In the genomic region with DNA sequence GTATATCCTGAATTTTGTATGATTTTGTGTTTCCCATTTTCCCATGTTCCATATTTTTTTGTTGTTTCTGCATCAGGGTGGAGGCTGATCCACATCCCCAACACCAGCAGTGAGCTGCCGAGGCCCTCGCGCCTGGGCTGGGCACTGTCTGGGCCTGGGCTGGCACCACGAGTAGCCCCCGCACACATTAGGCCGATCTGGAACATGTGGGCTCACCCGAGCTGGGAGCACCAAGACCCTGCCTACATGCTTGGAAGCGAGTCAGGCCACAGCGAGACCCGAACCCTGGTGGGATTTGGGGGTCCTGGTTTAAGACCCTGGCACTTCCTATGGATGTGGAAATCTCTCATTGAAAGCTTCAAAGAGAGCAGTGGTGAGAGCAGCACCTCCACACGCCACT, we compare ENCODE assay signal across 26 cellular contexts. TPM values are rescaled to one million over a fixed set of nuclear protein-coding genes. Genes with fewer than 3 reads are reported as not detected.
DNase-seq lines count a peak whose midpoint lies in the region; ATAC-seq, FAIRE-seq and TF ChIP-seq lines count a peak whose summit lies in the region.
"Had no signal": no experiment of that assay in that cellular context is flagged by ENCODE, and none has a peak within 500 bp of the region (broad histone marks: within the 10 kb centered on the region; RNA-seq: fewer than 3 reads in every experiment).

No MANE protein-coding gene starts in this region.

- H3K4me1 Mint-ChIP-seq in natural killer cell (peaks cover 23 to 31% of the 10 kb centered on the region in 2 donors), T-helper 17 cell (peaks cover 13% of the 10 kb centered on the region), GM23338 (peaks cover 9% of the 10 kb centered on the region)
- H3K4me1 Mint-ChIP-seq in CD8-positive, alpha-beta T cell (ENCODE audit: low read depth) = peaks cover 15% of the 10 kb centered on the region

- intact Hi-C loops in Right ventricle myocardium inferior (cut with DNase I) (loop anchor here (10.0 kb wide), 1 partner anchor 174 kb away; no protein-coding TSS in a partner anchor), cardiac septum (cut with DNase I) (no loop called here), natural killer cell (cut with micrococcal nuclease) (no loop called here)
- intact Hi-C loops in CD8-positive, alpha-beta T cell (cut with DNase I, micrococcal nuclease) = no loop called here

- 95% methylated on average over 11 of the region's 11 CpGs; no CpG with 5 or more reads in 1 of the 2 experiments for WGBS in H1 (ENCODE audit: extremely low coverage in 1 of 2, insufficient coverage in 1 of 2, insufficient read length in 1 of 2, insufficient replicate concordance in 2 of 2, low coverage in 1 of 2, low lambda C conversion rate in 2 of 2, missing lambda C conversion rate in 1 of 2), 2 experiments

- no peak overlapping the region for H4K91ac ChIP-seq in H1 (replicated peaks; ENCODE audit: insufficient read length, low read length)

- no peaks in the 10 kb centered on the region for H3K27me3 Mint-ChIP-seq in natural killer cell (ENCODE audit: low read depth in 2 of 2)
- no peaks in the 10 kb centered on the region for H3K27me3 Mint-ChIP-seq in T-helper 17 cell
- H3K27me3 Mint-ChIP-seq in GM23338 (ENCODE audit: insufficient read depth, low read depth, poor library complexity) = peaks cover 11% of the 10 kb centered on the region
- no peaks in the 10 kb centered on the region for H3K27me3 Mint-ChIP-seq in CD8-positive, alpha-beta T cell (ENCODE audit: low read depth)
- H3K27me3 Mint-ChIP-seq: activated CD4-positive, alpha-beta memory T cell treated with anti-CD3 and anti-CD28 coated beads, Interleukin-2, amount 10 ng/mL, durations not matched to agents 7 days and 5 days; IgD-negative memory B cell; stimulated activated naive CD8-positive, alpha-beta T cell treated with anti-CD3 and anti-CD28 coated beads, Interleukin-15, amount 100 ng/mL, for 72 hours had no signal

- CTCF ChIA-PET in H1 (lab: Charles Lee; ENCODE audit: partially characterized antibody) = interaction anchor here (2.2 kb wide), 1 partner anchor 13 kb away, joined by 6 read pairs; no protein-coding TSS in a partner anchor
- CTCF ChIA-PET in CD8-positive, alpha-beta T cell (lab: Charles Lee) = no interaction called here

- H3K4me3 ChIP-seq in H1 (ENCODE audit: extremely low read depth in 1 of 4, insufficient read depth in 2 of 4, low read depth in 3 of 4, low read length in 4 of 4) (no peak overlapping the region), GM23338 (no peak overlapping the region)
- H3K4me3 ChIP-seq in CD8-positive, alpha-beta T cell (ENCODE audit: low read depth, low read length) = no peak overlapping the region
- H3K4me3 ChIP-seq: prostate gland had no signal

- no peak for TF ChIP-seq EP300 in H1 (IDR thresholded peaks at IDR 0.05; ENCODE audit: borderline replicate concordance in 1 of 2, low read depth in 2 of 2, low read length in 2 of 2)

- no peak for TF ChIP-seq POLR2A in H1 (IDR thresholded peaks at IDR 0.05; ENCODE audit: control extremely low read depth in 1 of 2, low read depth in 2 of 2, low read length in 2 of 2)

- no peak for FAIRE-seq in H1 (lab: Jason Lieb, UNC)
- FAIRE-seq: A204.1 had no signal

- H3K14ac ChIP-seq in H1 (ENCODE audit: insufficient read length) = no peak overlapping the region

- H3K9ac ChIP-seq in H1 (replicated peaks in 1 of 4; ENCODE audit: extremely low read depth in 1 of 4, low read depth in 3 of 4, low read length in 3 of 4) = no peak overlapping the region

- no peaks in the 10 kb centered on the region for H3K9me2 ChIP-seq in GM23338 (ENCODE audit: insufficient read depth)

- peaks cover 3 to 16% of the 10 kb centered on the region in 2 experiments for H4K20me1 ChIP-seq in H1 (replicated peaks in 1 of 2; ENCODE audit: control insufficient read depth in 1 of 2, insufficient read depth in 2 of 2, low read length in 2 of 2)
- no peaks in the 10 kb centered on the region; the same call in 1 of the 2 replicates for H4K20me1 ChIP-seq in GM23338 (replicated peaks; ENCODE audit: insufficient read depth)

- POLR2A ChIA-PET in H1 (lab: Charles Lee; ENCODE audit: partially characterized antibody) = interaction anchor here (1.0 to 2.7 kb wide), 3 partner anchors 9 to 17 kb away, joined by 4 to 17 read pairs (median 4); partner anchors contain the start of gene KCTD5
- POLR2A ChIA-PET in CD8-positive, alpha-beta T cell (lab: Charles Lee) = no interaction called here

- H3K79me2 ChIP-seq in H1 (ENCODE audit: control insufficient read depth in 1 of 2, insufficient read depth in 2 of 2, low read length in 2 of 2) (peaks cover 0 to 37% of the 10 kb centered on the region in 2 experiments; a peak in 3 of 4 replicates), GM23338 (replicated peaks; ENCODE audit: insufficient read depth) (peaks cover 42% of the 10 kb centered on the region)

- no peak overlapping the region for H3K18ac ChIP-seq in H1 (ENCODE audit: extremely low read depth, low read length)

- H3K79me1 ChIP-seq in H1 (ENCODE audit: low read depth, low read length) = peaks cover 27% of the 10 kb centered on the region

- H3K27me3 ChIP-seq in H1 (replicated peaks in 1 of 4; ENCODE audit: control insufficient read depth in 3 of 4, extremely low read depth in 1 of 4, insufficient read depth in 3 of 4, low read length in 3 of 4) (no peaks in the 10 kb centered on the region), GM23338 (ENCODE audit: insufficient read depth) (no peaks in the 10 kb centered on the region)
- H3K27me3 ChIP-seq in CD8-positive, alpha-beta T cell (ENCODE audit: insufficient read depth, low read length) = no peaks in the 10 kb centered on the region
- H3K27me3 ChIP-seq: neutrophil had no signal

- H3K36me3 ChIP-seq in H1 (ENCODE audit: control insufficient read depth in 2 of 4, insufficient read depth in 4 of 4, low read length in 3 of 4) (peaks cover 0 to 2% (median 0%) of the 10 kb centered on the region in 4 experiments; a peak in 2 of 8 replicates), GM23338 (ENCODE audit: insufficient read depth) (no peaks in the 10 kb centered on the region)
- peaks cover 4% of the 10 kb centered on the region for H3K36me3 ChIP-seq in CD8-positive, alpha-beta T cell (ENCODE audit: insufficient read depth, low read length)
- H3K36me3 ChIP-seq: prostate gland had no signal

- H3K4me2 ChIP-seq in H1 (ENCODE audit: insufficient read depth in 1 of 2, low read depth in 2 of 2, low read length in 2 of 2) = no peak overlapping the region
- no peak overlapping the region for H3K4me2 ChIP-seq in GM23338

- H2AFZ ChIP-seq in H1 (ENCODE audit: low read length) (no peak overlapping the region), GM23338 (no peak overlapping the region)

- no peak for TF ChIP-seq RAD21 in H1 (IDR thresholded peaks at IDR 0.05 in 1 of 2, conservative IDR thresholded peaks at IDR 0.05 in 1 of 2; ENCODE audit: low read depth in 2 of 2, low read length in 2 of 2)

- no peaks in the 10 kb centered on the region for H3K23me2 ChIP-seq in H1 (ENCODE audit: low read depth, low read length)

- H2BK15ac ChIP-seq in H1 (ENCODE audit: low read length) = no peak overlapping the region

- ATAC-seq in Right ventricle myocardium inferior = no peak
- no peak for ATAC-seq in natural killer cell
- no peak for ATAC-seq in T-helper 17 cell
- ATAC-seq in GM23338 = no peak
- no peak for ATAC-seq in CD8-positive, alpha-beta T cell
- ATAC-seq: activated CD4-positive, CD25-positive, alpha-beta regulatory T cell treated with anti-CD3 and anti-CD28 coated beads, Interleukin-2, amount 50 U/mL, for 24 hours; Panc1; stimulated activated naive CD8-positive, alpha-beta T cell treated with anti-CD3 and anti-CD28 coated beads, Interleukin-15, amount 100 ng/mL, for 72 hours had no signal

- peak overlapping the region; percentile 14; the same call in 1 of the 2 replicates for H4K8ac ChIP-seq in H1 (ENCODE audit: extremely low read depth, insufficient read depth, low read length)

- no peak for TF ChIP-seq CTCF in H1 (IDR thresholded peaks at IDR 0.05; ENCODE audit: control extremely low read depth in 1 of 3, insufficient read depth in 1 of 3, low read depth in 1 of 3, low read length in 3 of 3)
- TF ChIP-seq CTCF in natural killer cell (IDR thresholded peaks at IDR 0.05) = no peak
- TF ChIP-seq CTCF in GM23338 (conservative IDR thresholded peaks at IDR 0.05; ENCODE audit: low read depth in 2 of 2) = no peak
- TF ChIP-seq CTCF in CD8-positive, alpha-beta T cell (IDR thresholded peaks at IDR 0.05) = no peak

- H3K4me1 ChIP-seq in H1 (replicated peaks in 1 of 4; ENCODE audit: control insufficient read depth in 3 of 4, insufficient read depth in 4 of 4, low read length in 3 of 4) (peaks cover 0 to 9% (median 5%) of the 10 kb centered on the region in 4 experiments; a peak in 6 of 7 replicates), GM23338 (ENCODE audit: insufficient read depth) (no peaks in the 10 kb centered on the region)
- peaks cover 13% of the 10 kb centered on the region for H3K4me1 ChIP-seq in CD8-positive, alpha-beta T cell (ENCODE audit: insufficient read depth, low read length)

- no peak overlapping the region for H3K4ac ChIP-seq in H1 (replicated peaks; ENCODE audit: insufficient read length, low read depth, low read length)

- no peak overlapping the region for H2BK12ac ChIP-seq in H1 (ENCODE audit: low read depth, low read length)

- no peak overlapping the region for H3K56ac ChIP-seq in H1 (replicated peaks; ENCODE audit: insufficient read length, low read depth, low read length)

- no peak overlapping the region for H2AK5ac ChIP-seq in H1 (ENCODE audit: low read depth, low read length)

- H4K5ac ChIP-seq in H1 (ENCODE audit: insufficient read length, low read depth, low read length) = no peak overlapping the region

- H3K27ac Mint-ChIP-seq in natural killer cell (peak overlapping the region in 1 of 2 donors; percentile 16), T-helper 17 cell (no peak overlapping the region), GM23338 (no peak overlapping the region; the same call in 1 of the 2 replicates)
- no peak overlapping the region for H3K27ac Mint-ChIP-seq in CD8-positive, alpha-beta T cell
- H3K27ac Mint-ChIP-seq: activated CD4-positive, alpha-beta memory T cell treated with anti-CD3 and anti-CD28 coated beads, Interleukin-2, amount 10 ng/mL, durations not matched to agents 7 days and 5 days; stimulated activated naive CD8-positive, alpha-beta T cell treated with anti-CD3 and anti-CD28 coated beads, Interleukin-15, amount 100 ng/mL, for 72 hours had no signal

- H3K23ac ChIP-seq in H1 (ENCODE audit: insufficient read length) = no peak overlapping the region

- H3F3A ChIP-seq in GM23338 (replicated peaks; ENCODE audit: low read depth) = no peaks in the 10 kb centered on the region

- no peak overlapping the region for H2BK20ac ChIP-seq in H1 (ENCODE audit: low read length)

- H3K27ac ChIP-seq in H1 (ENCODE audit: low read depth, low read length) (no peak overlapping the region), temporal lobe (ENCODE audit: low read depth, low read length) (peak overlapping the region; percentile 17), GM23338 (ENCODE audit: low read depth) (no peak overlapping the region)
- no peak overlapping the region for H3K27ac ChIP-seq in CD8-positive, alpha-beta T cell (ENCODE audit: low read depth, low read length)
- H3K27ac ChIP-seq: neutrophil, prostate gland had no signal

- DNase-seq in Right ventricle myocardium inferior (ENCODE audit: missing footprints) (peak; percentile 26), cardiac septum (ENCODE audit: low spot score) (no peak), H1 (ENCODE audit: low read depth in 1 of 2, low spot score in 2 of 2) (no peak), natural killer cell (no peak), T-helper 17 cell (no peak), GM23338 (ENCODE audit: low spot score) (no peak)
- no peak for DNase-seq in CD8-positive, alpha-beta T cell
- DNase-seq: activated CD4-positive, alpha-beta memory T cell treated with anti-CD3 and anti-CD28 coated beads, Interleukin-2, amount 10 ng/mL, durations not matched to agents 7 days and 5 days; activated effector memory CD4-positive, alpha-beta T cell treated with Interleukin-2 at 50 U/mL for 16 hours; activated T-cell treated with anti-CD3 and anti-CD28 coated beads for 4 hours; AML-193; effector CD8-positive, alpha-beta T cell; HCEC 1CT; NCI-H1048; NCI-H1694 treated with DMSO at 0.1 percent for 48 hours; NCI-H524; SIG-M5; stimulated activated naive CD8-positive, alpha-beta T cell treated with anti-CD3 and anti-CD28 coated beads, Interleukin-15, amount 100 ng/mL, for 72 hours; trophoblast cell had no signal

- H3K4me3 Mint-ChIP-seq in natural killer cell (peak overlapping the region; percentile 43), T-helper 17 cell (no peak overlapping the region), GM23338 (no peak overlapping the region)
- H3K4me3 Mint-ChIP-seq in CD8-positive, alpha-beta T cell = no peak overlapping the region
- H3K4me3 Mint-ChIP-seq: activated CD4-positive, alpha-beta memory T cell treated with anti-CD3 and anti-CD28 coated beads, Interleukin-2, amount 10 ng/mL, durations not matched to agents 7 days and 5 days; stimulated activated naive CD8-positive, alpha-beta T cell treated with anti-CD3 and anti-CD28 coated beads, Interleukin-15, amount 100 ng/mL, for 72 hours had no signal

- no peaks in the 10 kb centered on the region for H3K9me3 Mint-ChIP-seq in natural killer cell
- H3K9me3 Mint-ChIP-seq in GM23338 = no peaks in the 10 kb centered on the region
- H3K9me3 Mint-ChIP-seq in CD8-positive, alpha-beta T cell = no peaks in the 10 kb centered on the region
- H3K9me3 Mint-ChIP-seq: activated CD4-positive, alpha-beta memory T cell treated with anti-CD3 and anti-CD28 coated beads, Interleukin-2, amount 10 ng/mL, durations not matched to agents 7 days and 5 days; IgD-negative memory B cell; stimulated activated naive CD8-positive, alpha-beta T cell treated with anti-CD3 and anti-CD28 coated beads, Interleukin-15, amount 100 ng/mL, for 72 hours had no signal

- no peak overlapping the region for H2BK120ac ChIP-seq in H1 (replicated peaks; ENCODE audit: low read depth, low read length)

- H3K36me3 Mint-ChIP-seq in natural killer cell = no peaks in the 10 kb centered on the region
- no peaks in the 10 kb centered on the region for H3K36me3 Mint-ChIP-seq in T-helper 17 cell (ENCODE audit: low read depth)
- H3K36me3 Mint-ChIP-seq in GM23338 (ENCODE audit: low read depth) = no peaks in the 10 kb centered on the region
- peaks cover 10% of the 10 kb centered on the region for H3K36me3 Mint-ChIP-seq in CD8-positive, alpha-beta T cell
- H3K36me3 Mint-ChIP-seq: IgD-negative memory B cell had no signal

- H2BK5ac ChIP-seq in H1 (ENCODE audit: low read depth, low read length) = no peak overlapping the region

- no peaks in the 10 kb centered on the region for H3K9me3 ChIP-seq in H1 (ENCODE audit: insufficient read depth in 2 of 2, low read depth in 1 of 2, low read length in 1 of 2)
- H3K9me3 ChIP-seq in T-helper 17 cell (ENCODE audit: control insufficient read depth, low read length, poor library complexity, severe bottlenecking) = no peaks in the 10 kb centered on the region
- no peaks in the 10 kb centered on the region for H3K9me3 ChIP-seq in CD8-positive, alpha-beta T cell (ENCODE audit: low read length)
- H3K9me3 ChIP-seq: neutrophil, prostate gland had no signal

RNA-seq across cellular contexts. Expression of gene KCTD5, which starts 8.5 kb away (rescaled TPM):
- total RNA-seq in Right ventricle myocardium inferior (10.5 TPM), cardiac septum (13.9 TPM), natural killer cell (10 to 100 TPM; 34.2 to 37.9 (median 36.5) TPM), temporal lobe (17.5 TPM), T-helper 17 cell (10 to 100 TPM; 19.6 to 21.9 TPM)
- total RNA-seq in H1 (2021; fragmentation: NEBNext Ultra II Directional; extraction: Animal tissue kit (Norgen Biotek cat#: 25700)) = 24.8 and 26.6 TPM in 2 replicates
- polyA plus RNA-seq in H1 (2011; rRNA removed) (31.8 and 46.8 TPM in 2 replicates), GM23338 (2016; fragmentation: Nextera tagmentation; extraction: Ambion mirVana) (18.5 and 19.7 TPM in 2 replicates)
- 38.3 TPM for polyA plus RNA-seq in H1 (2011; cell fraction: cytosol; rRNA removed)
- polyA plus RNA-seq in H1 (2011; cell fraction: nucleus; rRNA removed) = 28.2 TPM
- polyA plus RNA-seq in H1 (2012, experiment 1 of 2) = 14.3 to 21.1 TPM (median 19.7 TPM) in 4 replicates
- 24.0 TPM for polyA plus RNA-seq in H1 (2012, experiment 2 of 2)
- polyA plus RNA-seq in H1 (2013, experiment 1 of 2) = 22.7 TPM
- polyA plus RNA-seq in H1 (2013, experiment 2 of 2) = 25.6 TPM
- 14.1 and 15.5 TPM in 2 replicates for polyA minus RNA-seq in H1 (2011; rRNA and poly(A)+ RNA removed)
- 12.3 TPM for polyA minus RNA-seq in H1 (2011; cell fraction: cytosol; rRNA and poly(A)+ RNA removed)
- polyA minus RNA-seq in H1 (2011; cell fraction: nucleus; rRNA and poly(A)+ RNA removed) = 29.0 TPM
- 26.1 and 31.8 TPM in 2 replicates for total RNA-seq in GM23338 (2014; rRNA removed; shearing (Covaris generic))
- 10 to 100 TPM; 34.2 to 36.0 TPM for total RNA-seq in CD8-positive, alpha-beta T cell

RNA-seq across cellular contexts. Expression of gene PRSS27, which starts 29.2 kb away (rescaled TPM):
- 0.30 TPM for total RNA-seq in Right ventricle myocardium inferior
- total RNA-seq in cardiac septum = 0.40 TPM
- total RNA-seq in H1 (2021; fragmentation: NEBNext Ultra II Directional; extraction: Animal tissue kit (Norgen Biotek cat#: 25700)) = 1.3 and 2.2 TPM in 2 replicates
- polyA plus RNA-seq in H1 (2011; rRNA removed) = 7.5 and 10.5 TPM in 2 replicates
- 9.6 TPM for polyA plus RNA-seq in H1 (2011; cell fraction: cytosol; rRNA removed)
- 9.4 TPM for polyA plus RNA-seq in H1 (2011; cell fraction: nucleus; rRNA removed)
- 2.8 to 4.0 TPM (median 3.3 TPM) in 4 replicates for polyA plus RNA-seq in H1 (2012, experiment 1 of 2)
- 1.9 TPM for polyA plus RNA-seq in H1 (2012, experiment 2 of 2)
- polyA plus RNA-seq in H1 (2013, experiment 1 of 2) = 2.7 TPM
- 2.2 TPM for polyA plus RNA-seq in H1 (2013, experiment 2 of 2)
- polyA minus RNA-seq in H1 (2011; rRNA and poly(A)+ RNA removed) = 0.95 and 1.1 TPM in 2 replicates
- 2.5 TPM for polyA minus RNA-seq in H1 (2011; cell fraction: cytosol; rRNA and poly(A)+ RNA removed)
- polyA minus RNA-seq in H1 (2011; cell fraction: nucleus; rRNA and poly(A)+ RNA removed) = 3.3 TPM
- 1 to 10 TPM in 2 of 3 donors, under 1 TPM in 1; 0.42 to 1.3 (median 1.2) TPM for total RNA-seq in natural killer cell
- 2.0 TPM for total RNA-seq in temporal lobe
- total RNA-seq in T-helper 17 cell = 1 to 10 TPM in 1 of 2 donors, under 1 TPM in 1; 0.83 to 1.4 TPM
- total RNA-seq in GM23338 (2014; rRNA removed; shearing (Covaris generic)) = 0.85 and 1.6 TPM in 2 replicates
- polyA plus RNA-seq in GM23338 (2016; fragmentation: Nextera tagmentation; extraction: Ambion mirVana) = 0.73 and 1.1 TPM in 2 replicates
- total RNA-seq in CD8-positive, alpha-beta T cell = under 1 TPM; 0.53 to 0.65 TPM
- polyA plus RNA-seq: IgD-negative memory B cell had no signal
